ENCODE assay signal across 8 cellular contexts in genomic region chr14:75278422-75279152, GRCh38. TPM values are rescaled to one million over a fixed set of nuclear protein-coding genes. Genes with fewer than 3 reads are reported as not detected.
DNase-seq lines count a peak whose midpoint lies in the region; ATAC-seq and TF ChIP-seq lines count a peak whose summit lies in the region.

Gene FOS (plus strand): TSS chr14:75278828. CDS start chr14:75278983, 155 bp downstream.

- no peaks in the 10 kb centered on the region for H3K9me2 ChIP-seq in DOHH2 (replicated peaks; ENCODE audit: control insufficient read depth, low read length)
- H3K9me2 ChIP-seq in GM23338 (ENCODE audit: insufficient read depth): no peaks in the 10 kb centered on the region

- peaks cover 31% of the 10 kb centered on the region for H3K36me3 Mint-ChIP-seq in GM23338 (ENCODE audit: low read depth)
- peaks cover 26% of the 10 kb centered on the region for H3K36me3 Mint-ChIP-seq in activated T-helper 1 cell treated with anti-CD3 and anti-CD28 coated beads, Interleukin-12 subunit alpha, Interleukin-12 subunit beta, Interleukin-2, Interleukin-4 antibody, amounts not matched to agents 30 ng/mL and 10 ng/mL and 1 ng/mL, durations not matched to agents 14 hours and 24 hours and 36 hours (ENCODE audit: low read depth)
- H3K36me3 Mint-ChIP-seq in naive B cell: peaks cover 8 to 26% of the 10 kb centered on the region in 2 donors
- H3K36me3 Mint-ChIP-seq in stimulated activated effector memory CD8-positive, alpha-beta T cell treated with anti-CD3 and anti-CD28 coated beads, Interleukin-12 subunit alpha, Interleukin-12 subunit beta, amount 100 ng/mL, for 72 hours: peaks cover 51% of the 10 kb centered on the region

- intact Hi-C loops in activated T-helper 1 cell treated with anti-CD3 and anti-CD28 coated beads, Interleukin-12 subunit alpha, Interleukin-12 subunit beta, Interleukin-2, Interleukin-4 antibody, amounts not matched to agents 30 ng/mL and 10 ng/mL and 1 ng/mL, durations not matched to agents 14 hours and 24 hours and 36 hours (cut with micrococcal nuclease): loop anchor here (1.0 to 10.0 kb wide), 5 partner anchors 16 to 1194 kb away; partner anchors contain the start of genes ALDH6A1, LIN52 and TMED10

- H3K4me3 ChIP-seq in DOHH2 (ENCODE audit: low read length): peak within 1 kb of the TSS; percentile 68
- peak within 1 kb of the TSS; percentile 99 for H3K4me3 ChIP-seq in GM23338

- peaks cover 44% of the 10 kb centered on the region for H3K4me1 ChIP-seq in DOHH2 (ENCODE audit: control insufficient read depth, low read length)
- H3K4me1 ChIP-seq in GM23338 (ENCODE audit: insufficient read depth): peaks cover 23% of the 10 kb centered on the region

- H3K9me3 Mint-ChIP-seq in GM23338 (no peaks in the 10 kb centered on the region; the same call in 2 of the 3 replicates), naive B cell (peaks cover 0 to 5% (median 0%) of the 10 kb centered on the region in 7 donors)
- no peaks in the 10 kb centered on the region for H3K9me3 Mint-ChIP-seq in activated T-helper 1 cell treated with anti-CD3 and anti-CD28 coated beads, Interleukin-12 subunit alpha, Interleukin-12 subunit beta, Interleukin-2, Interleukin-4 antibody, amounts not matched to agents 30 ng/mL and 10 ng/mL and 1 ng/mL, durations not matched to agents 14 hours and 24 hours and 36 hours
- H3K9me3 Mint-ChIP-seq in stimulated activated effector memory CD8-positive, alpha-beta T cell treated with anti-CD3 and anti-CD28 coated beads, Interleukin-12 subunit alpha, Interleukin-12 subunit beta, amount 100 ng/mL, for 72 hours: no peaks in the 10 kb centered on the region

- H3K27me3 ChIP-seq in DOHH2 (ENCODE audit: control insufficient read depth, low read length) (peaks cover 77% of the 10 kb centered on the region), GM23338 (ENCODE audit: insufficient read depth) (peaks cover 41% of the 10 kb centered on the region)

- H3K79me2 ChIP-seq in DOHH2 (ENCODE audit: control insufficient read depth, low read length): no peaks in the 10 kb centered on the region
- peaks cover 18% of the 10 kb centered on the region for H3K79me2 ChIP-seq in GM23338 (replicated peaks; ENCODE audit: insufficient read depth)

- ATAC-seq in GM23338 (peak; percentile 52), naive B cell (ENCODE audit: low read depth in 2 of 2) (peak; percentile 54 to 56)
- peak; percentile 88 for ATAC-seq in stimulated activated effector memory CD8-positive, alpha-beta T cell treated with anti-CD3 and anti-CD28 coated beads, Interleukin-12 subunit alpha, Interleukin-12 subunit beta, amount 100 ng/mL, for 72 hours

- no peaks in the 10 kb centered on the region for H3K9me3 ChIP-seq in DOHH2 (ENCODE audit: control insufficient read depth, insufficient read depth, low read length)

- H3F3A ChIP-seq in DOHH2 (ENCODE audit: control insufficient read depth, insufficient read depth) (no peaks in the 10 kb centered on the region), GM23338 (replicated peaks; ENCODE audit: low read depth) (peaks cover 39% of the 10 kb centered on the region)

- H3K27me3 Mint-ChIP-seq in GM23338 (ENCODE audit: insufficient read depth, low read depth, poor library complexity) (peaks cover 54% of the 10 kb centered on the region), naive B cell (peaks cover 24 to 50% (median 29%) of the 10 kb centered on the region in 3 donors)
- H3K27me3 Mint-ChIP-seq in activated T-helper 1 cell treated with anti-CD3 and anti-CD28 coated beads, Interleukin-12 subunit alpha, Interleukin-12 subunit beta, Interleukin-2, Interleukin-4 antibody, amounts not matched to agents 30 ng/mL and 10 ng/mL and 1 ng/mL, durations not matched to agents 14 hours and 24 hours and 36 hours (ENCODE audit: insufficient read depth): peaks cover 55% of the 10 kb centered on the region

- H3K4me2 ChIP-seq in DOHH2 (ENCODE audit: low read length): peak within 1 kb of the TSS; percentile 94
- H3K4me2 ChIP-seq in GM23338: peak within 1 kb of the TSS; percentile 97

- H3K4me3 Mint-ChIP-seq in GM23338 (peak within 1 kb of the TSS; percentile 92), naive B cell (peak within 1 kb of the TSS; percentile 81 to 96 (median 95))
- H3K4me3 Mint-ChIP-seq in activated T-helper 1 cell treated with anti-CD3 and anti-CD28 coated beads, Interleukin-12 subunit alpha, Interleukin-12 subunit beta, Interleukin-2, Interleukin-4 antibody, amounts not matched to agents 30 ng/mL and 10 ng/mL and 1 ng/mL, durations not matched to agents 14 hours and 24 hours and 36 hours: peak within 1 kb of the TSS; percentile 90
- H3K4me3 Mint-ChIP-seq in stimulated activated effector memory CD8-positive, alpha-beta T cell treated with anti-CD3 and anti-CD28 coated beads, Interleukin-12 subunit alpha, Interleukin-12 subunit beta, amount 100 ng/mL, for 72 hours: peak within 1 kb of the TSS; percentile 92

- no peak for TF ChIP-seq CTCF in DOHH2 (IDR thresholded peaks at IDR 0.05; ENCODE audit: low read depth, low read length, poor library complexity, severe bottlenecking)
- no peak for TF ChIP-seq CTCF in GM23338 (conservative IDR thresholded peaks at IDR 0.05; ENCODE audit: low read depth in 2 of 2)

- H3K27ac Mint-ChIP-seq in GM23338: peak within 1 kb of the TSS; percentile 100
- H3K27ac Mint-ChIP-seq in activated T-helper 1 cell treated with anti-CD3 and anti-CD28 coated beads, Interleukin-12 subunit alpha, Interleukin-12 subunit beta, Interleukin-2, Interleukin-4 antibody, amounts not matched to agents 30 ng/mL and 10 ng/mL and 1 ng/mL, durations not matched to agents 14 hours and 24 hours and 36 hours: peak within 1 kb of the TSS; percentile 99
- H3K27ac Mint-ChIP-seq in naive B cell: peak within 1 kb of the TSS; percentile 98 to 100 (median 100)
- peak within 1 kb of the TSS; percentile 98 for H3K27ac Mint-ChIP-seq in stimulated activated effector memory CD8-positive, alpha-beta T cell treated with anti-CD3 and anti-CD28 coated beads, Interleukin-12 subunit alpha, Interleukin-12 subunit beta, amount 100 ng/mL, for 72 hours

- H3K4me1 Mint-ChIP-seq in GM23338: peaks cover 33% of the 10 kb centered on the region
- H3K4me1 Mint-ChIP-seq in activated T-helper 1 cell treated with anti-CD3 and anti-CD28 coated beads, Interleukin-12 subunit alpha, Interleukin-12 subunit beta, Interleukin-2, Interleukin-4 antibody, amounts not matched to agents 30 ng/mL and 10 ng/mL and 1 ng/mL, durations not matched to agents 14 hours and 24 hours and 36 hours (ENCODE audit: low read depth): peaks cover 52% of the 10 kb centered on the region
- H3K4me1 Mint-ChIP-seq in naive B cell: peaks cover 54 to 69% (median 57%) of the 10 kb centered on the region in 3 donors
- peaks cover 59% of the 10 kb centered on the region for H3K4me1 Mint-ChIP-seq in stimulated activated effector memory CD8-positive, alpha-beta T cell treated with anti-CD3 and anti-CD28 coated beads, Interleukin-12 subunit alpha, Interleukin-12 subunit beta, amount 100 ng/mL, for 72 hours

- H4K20me1 ChIP-seq in DOHH2 (ENCODE audit: control insufficient read depth, insufficient read depth, low read depth, low read length) (peaks cover 13% of the 10 kb centered on the region), GM23338 (replicated peaks; ENCODE audit: insufficient read depth) (0 out of 2 replicates have a peak, but pooled peaks cover 7% of the 10 kb centered on the region)

- peak within 1 kb of the TSS; percentile 97 for H2AFZ ChIP-seq in GM23338

- DNase-seq in GM23338 (ENCODE audit: low spot score) (peak; percentile 97), LHCN-M2 (ENCODE audit: low read depth) (peak; percentile 92), RKO (ENCODE audit: low spot score) (peak; percentile 94), fibroblast of gingiva (ENCODE audit: low read depth) (peak; percentile 97), naive B cell (peak; percentile 98)
- peak; percentile 87 for DNase-seq in activated T-helper 1 cell treated with anti-CD3 and anti-CD28 coated beads, Interleukin-12 subunit alpha, Interleukin-12 subunit beta, Interleukin-2, Interleukin-4 antibody, amounts not matched to agents 30 ng/mL and 10 ng/mL and 1 ng/mL, durations not matched to agents 14 hours and 24 hours and 36 hours (ENCODE audit: low spot score)
- DNase-seq in stimulated activated effector memory CD8-positive, alpha-beta T cell treated with anti-CD3 and anti-CD28 coated beads, Interleukin-12 subunit alpha, Interleukin-12 subunit beta, amount 100 ng/mL, for 72 hours (ENCODE audit: low spot score in 2 of 2): peak; percentile 80 to 97

- H3K36me3 ChIP-seq in DOHH2 (ENCODE audit: control insufficient read depth, low read length) (no peaks in the 10 kb centered on the region), GM23338 (ENCODE audit: insufficient read depth) (0 out of 2 replicates have a peak, but pooled peaks cover 12% of the 10 kb centered on the region)

- H3K27ac ChIP-seq in DOHH2 (ENCODE audit: low read depth, low read length) (0 out of 2 replicates have a peak within 1 kb of the TSS, but pooled peaks have one; percentile 33), GM23338 (ENCODE audit: low read depth) (peak within 1 kb of the TSS; percentile 95; the same call in 1 of the 2 replicates)

TF ChIP-seq in GM23338, 12 proteins besides CTCF, POLR2A, EP300 and RAD21 (continues in another document):
- TF ChIP-seq EZH2phosphoT487 (IDR thresholded peaks at IDR 0.05; ENCODE audit: unreplicated experiment) (no peak), CREB1 (CRISPR knock-in tag; IDR thresholded peaks at IDR 0.05; ENCODE audit: low read depth) (peak; percentile 97), JUNB (IDR thresholded peaks at IDR 0.05; ENCODE audit: unreplicated experiment) (no peak), POLR2AphosphoS5 (IDR thresholded peaks at IDR 0.05; ENCODE audit: low read depth) (peak; percentile 96), ZNF114 (CRISPR knock-in tag; IDR thresholded peaks at IDR 0.05) (no peak)

RNA-seq across cellular contexts. Expression of gene FOS, which starts in this region (rescaled TPM):
- 39.7 and 47.3 TPM in 2 replicates for total RNA-seq in GM23338 (2014; rRNA removed; shearing (Covaris generic))
- polyA plus RNA-seq in GM23338 (2016; fragmentation: Nextera tagmentation; extraction: Ambion mirVana) (48.6 and 54.8 TPM in 2 replicates), naive B cell (ENCODE audit: low read depth in 6 of 6) (1,000 to 10,000 TPM in 5 of 6 donors, 100 to 1,000 TPM in 1; 863 to 3,933 (median 2,927) TPM)
- total RNA-seq in LHCN-M2 (2014; rRNA removed): 5.6 and 8.9 TPM in 2 replicates
- 0.58 TPM for polyA plus RNA-seq in LHCN-M2 (2012)
- total RNA-seq in activated T-helper 1 cell treated with anti-CD3 and anti-CD28 coated beads, Interleukin-12 subunit alpha, Interleukin-12 subunit beta, Interleukin-2, Interleukin-4 antibody, amounts not matched to agents 30 ng/mL and 10 ng/mL and 1 ng/mL, durations not matched to agents 14 hours and 24 hours and 36 hours: 40.9 and 41.9 TPM in 2 replicates

Comparison
In these comparisons a context has a peak if more than half of its experiments do, and no peak if none do; other contexts are left out.
1. Peak in every context shown above with its lines: DNase-seq, ATAC-seq, H3K4me3 ChIP-seq and H3K27ac ChIP-seq.
2. RNA of gene FOS (polyA plus RNA-seq): 863 to 3,933 TPM in naive B cell; 48.6 to 54.8 TPM in GM23338; every median in the first group is over 10 times any median in the second.